19 cellular contexts compared by ENCODE assay signal in genomic region chr20:37238426-37238825, GRCh38. TPM values are rescaled to one million over a fixed set of nuclear protein-coding genes. Genes with fewer than 3 reads are reported as not detected.
DNase-seq lines count a peak whose midpoint lies in the region; ATAC-seq, FAIRE-seq and TF ChIP-seq lines count a peak whose summit lies in the region.
"Had no signal": no experiment of that assay in that cellular context is flagged by ENCODE, and none has a peak within 500 bp of the region (broad histone marks: within the 10 kb centered on the region; RNA-seq: fewer than 3 reads in every experiment).

No MANE protein-coding gene starts in this region.

- H3K36me3 Mint-ChIP-seq in nephron (ENCODE audit: low read depth), result peaks cover 84% of the 10 kb centered on the region
- H3K36me3 Mint-ChIP-seq in activated CD4-positive, alpha-beta T cell treated with anti-CD3 and anti-CD28 coated beads for 36 hours (ENCODE audit: low read depth), result peaks cover 57% of the 10 kb centered on the region

- POLR2A ChIA-PET in activated CD4-positive, alpha-beta T cell treated with anti-CD3 and anti-CD28 coated beads for 36 hours (lab: Charles Lee), result no interaction called here

- peak overlapping the region in 1 of 3 experiments; percentile 60 for H3K4me3 Mint-ChIP-seq in nephron
- no peak overlapping the region for H3K4me3 Mint-ChIP-seq in activated CD4-positive, alpha-beta T cell treated with anti-CD3 and anti-CD28 coated beads for 36 hours
- H3K4me3 Mint-ChIP-seq: CD4-positive, alpha-beta memory T cell had no signal

- no peaks in the 10 kb centered on the region for H3K9me3 Mint-ChIP-seq in nephron
- H3K9me3 Mint-ChIP-seq in activated CD4-positive, alpha-beta T cell treated with anti-CD3 and anti-CD28 coated beads for 36 hours (ENCODE audit: low read depth), result no peaks in the 10 kb centered on the region
- H3K9me3 Mint-ChIP-seq: CD4-positive, alpha-beta memory T cell had no signal

- H3K27ac ChIP-seq in right cardiac atrium (ENCODE audit: low read length) (no peak overlapping the region), esophagus muscularis mucosa (replicated peaks in 1 of 4) (peak overlapping the region in 3 of 4 donors; percentile 16 to 39 (median 32))
- H3K27ac ChIP-seq: PC-9 had no signal

- TF ChIP-seq CTCF in esophagus muscularis mucosa (IDR thresholded peaks at IDR 0.05) (no peak), nephron (IDR thresholded peaks at IDR 0.05; ENCODE audit: unreplicated experiment in 3 of 3) (no peak)

- no peaks in the 10 kb centered on the region for H3K27me3 Mint-ChIP-seq in nephron (ENCODE audit: low read depth)
- no peaks in the 10 kb centered on the region for H3K27me3 Mint-ChIP-seq in activated CD4-positive, alpha-beta T cell treated with anti-CD3 and anti-CD28 coated beads for 36 hours
- H3K27me3 Mint-ChIP-seq: CD4-positive, alpha-beta memory T cell had no signal

- intact Hi-C loops in cardiac septum (cut with DNase I), result no loop called here
- intact Hi-C loops in right cardiac atrium (cut with DNase I), result no loop called here
- intact Hi-C loops in esophagus muscularis mucosa (cut with DNase I), result no loop called here
- intact Hi-C loops in activated CD4-positive, alpha-beta T cell treated with anti-CD3 and anti-CD28 coated beads for 36 hours (cut with DNase I, micrococcal nuclease), result no loop called here

- DNase-seq in cardiac septum (ENCODE audit: low spot score) (peak; percentile 38), right cardiac atrium (no peak), esophagus muscularis mucosa (ENCODE audit: extremely low spot score) (no peak), GM19240 (ENCODE audit: insufficient read length, low spot score) (no peak), urothelium cell line (ENCODE audit: low spot score) (no peak), COLO829 (ENCODE audit: low spot score) (no peak)
- no peak for DNase-seq in activated CD4-positive, alpha-beta T cell treated with anti-CD3 and anti-CD28 coated beads for 36 hours
- DNase-seq: CD4-positive, alpha-beta memory T cell; DMS79; KG1; NCI-H1417 treated with DMSO at 0.1 percent for 48 hours; NCI-H2029 treated with DMSO at 0.1 percent for 48 hours; NCI-H774; PC-9 had no signal

- H3K4me1 ChIP-seq in right cardiac atrium (ENCODE audit: control insufficient read depth, insufficient read depth, low read length) (peaks cover 6% of the 10 kb centered on the region), esophagus muscularis mucosa (peaks cover 10 to 50% (median 43%) of the 10 kb centered on the region in 4 donors)

- peak overlapping the region; percentile 61 to 86 (median 78) for H3K27ac Mint-ChIP-seq in nephron
- H3K27ac Mint-ChIP-seq in activated CD4-positive, alpha-beta T cell treated with anti-CD3 and anti-CD28 coated beads for 36 hours, result no peak overlapping the region

- ATAC-seq in right cardiac atrium, result no peak
- ATAC-seq in activated CD4-positive, alpha-beta T cell treated with anti-CD3 and anti-CD28 coated beads for 36 hours, result no peak
- ATAC-seq: HCT116 had no signal

- peaks cover 50 to 98% (median 83%) of the 10 kb centered on the region in 4 donors for H3K36me3 ChIP-seq in esophagus muscularis mucosa

- H3K27me3 ChIP-seq in right cardiac atrium (ENCODE audit: control insufficient read depth, insufficient read depth), result no peaks in the 10 kb centered on the region
- H3K27me3 ChIP-seq in esophagus muscularis mucosa, result no peaks in the 10 kb centered on the region

- FAIRE-seq in urothelium cell line (lab: Jason Lieb, UNC), result no peak

- CTCF ChIA-PET in activated CD4-positive, alpha-beta T cell treated with anti-CD3 and anti-CD28 coated beads for 36 hours (lab: Charles Lee), result interaction anchor here (0.5 kb wide), 1 partner anchor 31 kb away, joined by 5 read pairs; no protein-coding TSS in a partner anchor

- TF ChIP-seq POLR2A in esophagus muscularis mucosa (IDR thresholded peaks at IDR 0.05; ENCODE audit: low read depth), result no peak

- TF ChIP-seq EP300 in esophagus muscularis mucosa (IDR thresholded peaks at IDR 0.05), result no peak

- H3K4me3 ChIP-seq in right cardiac atrium (ENCODE audit: low read length) (no peak overlapping the region), esophagus muscularis mucosa (no peak overlapping the region)
- H3K4me3 ChIP-seq: PC-9 had no signal

- WGBS in right cardiac atrium, result 68% methylated on average over 6 of the region's 6 CpGs
- WGBS in esophagus muscularis mucosa, result 71% methylated on average over 6 of the region's 6 CpGs

- peaks cover 64% of the 10 kb centered on the region for H3K4me1 Mint-ChIP-seq in nephron
- no peaks in the 10 kb centered on the region for H3K4me1 Mint-ChIP-seq in activated CD4-positive, alpha-beta T cell treated with anti-CD3 and anti-CD28 coated beads for 36 hours
- H3K4me1 Mint-ChIP-seq: CD4-positive, alpha-beta memory T cell had no signal

- H3K9me3 ChIP-seq in right cardiac atrium (ENCODE audit: control insufficient read depth, low read length) (no peaks in the 10 kb centered on the region), esophagus muscularis mucosa (no peaks in the 10 kb centered on the region)

RNA-seq across cellular contexts. Expression of gene GHRH, which starts 23.2 kb away (rescaled TPM):
- not detected for total RNA-seq in cardiac septum
- total RNA-seq in right cardiac atrium, result 10 to 100 TPM in 3 of 4 donors, 1 to 10 TPM in 1; 7.3 to 23.5 (median 14.3) TPM
- 19.5 TPM for polyA plus RNA-seq in right cardiac atrium
- not detected for total RNA-seq in esophagus muscularis mucosa
- total RNA-seq in activated CD4-positive, alpha-beta T cell treated with anti-CD3 and anti-CD28 coated beads for 36 hours, result not detected
- total RNA-seq: A172; CD4-positive, alpha-beta memory T cell; NCI-H460; PC-9 had no signal
- polyA plus RNA-seq: BJ; CD4-positive, alpha-beta memory T cell had no signal

RNA-seq across cellular contexts. Expression of gene MANBAL, which starts 51.0 kb away (rescaled TPM):
- total RNA-seq in cardiac septum (20.5 TPM), right cardiac atrium (10 to 100 TPM; 22.9 to 30.6 (median 29.5) TPM), esophagus muscularis mucosa (10 to 100 TPM; 38.3 to 56.3 (median 47.3) TPM)
- polyA plus RNA-seq in right cardiac atrium, result 34.8 TPM
- 10 to 100 TPM; 11.9 to 13.5 TPM for total RNA-seq in activated CD4-positive, alpha-beta T cell treated with anti-CD3 and anti-CD28 coated beads for 36 hours

RNA-seq across cellular contexts. Expression of gene MROH8, which starts 59.1 kb away (rescaled TPM):
- total RNA-seq in cardiac septum, result 3.8 TPM
- 1 to 10 TPM; 5.4 to 8.4 (median 6.6) TPM for total RNA-seq in right cardiac atrium
- 3.8 TPM for polyA plus RNA-seq in right cardiac atrium
- total RNA-seq in esophagus muscularis mucosa, result 1 to 10 TPM; 2.7 to 6.2 (median 3.0) TPM
- 1 to 10 TPM; 3.0 to 4.5 TPM for total RNA-seq in activated CD4-positive, alpha-beta T cell treated with anti-CD3 and anti-CD28 coated beads for 36 hours

RNA-seq across cellular contexts. Expression of gene RPN2, which starts 59.3 kb away (rescaled TPM):
- total RNA-seq in cardiac septum (94.9 TPM), right cardiac atrium (100 to 1,000 TPM in 3 of 4 donors, 10 to 100 TPM in 1; 82.7 to 119 (median 113) TPM), esophagus muscularis mucosa (100 to 1,000 TPM in 3 of 4 donors, 10 to 100 TPM in 1; 89.7 to 125 (median 111) TPM)
- polyA plus RNA-seq in right cardiac atrium, result 72.1 TPM
- total RNA-seq in activated CD4-positive, alpha-beta T cell treated with anti-CD3 and anti-CD28 coated beads for 36 hours, result 100 to 1,000 TPM; 103 to 115 TPM
